1 cellular context compared by ENCODE assay signal in the genomic region with DNA sequence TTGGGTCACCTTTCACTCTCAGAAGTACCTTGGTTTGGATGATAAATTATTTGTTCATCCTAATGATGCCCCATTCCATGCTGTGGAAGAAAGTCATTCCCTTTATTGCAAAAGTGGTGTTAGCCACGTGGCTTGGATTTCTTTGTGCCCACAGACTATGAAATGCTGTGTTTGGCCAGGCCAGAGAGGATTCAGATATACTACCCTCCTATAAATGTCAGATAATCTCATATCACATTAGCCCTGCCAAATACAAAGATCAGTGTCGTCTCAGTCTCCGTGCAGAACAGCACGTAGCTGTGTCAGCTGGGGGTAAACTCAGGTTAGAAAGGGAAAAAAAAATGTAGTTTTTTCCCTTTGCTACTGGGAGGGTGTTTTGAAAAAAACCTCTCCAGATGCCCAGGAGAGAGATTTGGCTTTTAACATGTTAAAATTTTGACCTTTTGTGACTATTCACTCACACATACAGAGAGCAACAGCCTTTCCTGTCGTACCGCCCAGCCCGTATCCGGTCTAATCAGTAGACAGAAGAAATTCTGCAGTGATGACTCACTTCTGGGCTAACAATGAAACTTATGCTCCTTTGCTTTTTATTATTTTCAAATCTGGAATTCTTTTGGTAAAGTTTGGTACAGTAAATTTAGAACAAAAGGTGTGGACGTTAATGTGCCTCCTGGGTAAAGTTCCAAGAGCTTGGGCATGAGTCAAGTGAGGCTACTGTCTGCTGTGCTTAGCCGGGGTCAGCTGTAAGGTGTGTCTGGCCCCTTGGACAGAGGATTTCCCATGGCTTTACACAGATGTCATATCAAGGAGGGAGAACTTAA.
TF ChIP-seq lines count a peak whose summit lies in the region.

No MANE protein-coding gene starts in this region.

TF ChIP-seq in HCT116, 20 proteins besides CTCF, POLR2A, EP300 and RAD21 (continued from another document):
- peak; percentile 28 for TF ChIP-seq TCF7L2 (IDR thresholded peaks at IDR 0.05; ENCODE audit: borderline replicate concordance, extremely low read depth, insufficient read depth, insufficient read length)
- TF ChIP-seq SIN3A (IDR thresholded peaks at IDR 0.05; ENCODE audit: low read depth): peak; percentile 64
- no peak for TF ChIP-seq ZNF274 (IDR thresholded peaks at IDR 0.05; ENCODE audit: low read depth, low read length)
- TF ChIP-seq POLR2AphosphoS5 (IDR thresholded peaks at IDR 0.05; ENCODE audit: low read depth, low read length): peak; percentile 53; the same call in 1 of the 2 replicates
- peak; percentile 72 for TF ChIP-seq CEBPB (IDR thresholded peaks at IDR 0.05; ENCODE audit: low read depth)
- TF ChIP-seq SP1 (IDR thresholded peaks at IDR 0.05; ENCODE audit: low read depth): peak; percentile 90
- TF ChIP-seq, protein P1, sequence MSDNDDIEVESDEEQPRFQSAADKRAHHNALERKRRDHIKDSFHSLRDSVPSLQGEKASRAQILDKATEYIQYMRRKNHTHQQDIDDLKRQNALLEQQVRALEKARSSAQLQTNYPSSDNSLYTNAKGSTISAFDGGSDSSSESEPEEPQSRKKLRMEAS (IDR thresholded peaks at IDR 0.05): peak; percentile 53; the same call in 1 of the 2 replicates
